In the genomic region with DNA sequence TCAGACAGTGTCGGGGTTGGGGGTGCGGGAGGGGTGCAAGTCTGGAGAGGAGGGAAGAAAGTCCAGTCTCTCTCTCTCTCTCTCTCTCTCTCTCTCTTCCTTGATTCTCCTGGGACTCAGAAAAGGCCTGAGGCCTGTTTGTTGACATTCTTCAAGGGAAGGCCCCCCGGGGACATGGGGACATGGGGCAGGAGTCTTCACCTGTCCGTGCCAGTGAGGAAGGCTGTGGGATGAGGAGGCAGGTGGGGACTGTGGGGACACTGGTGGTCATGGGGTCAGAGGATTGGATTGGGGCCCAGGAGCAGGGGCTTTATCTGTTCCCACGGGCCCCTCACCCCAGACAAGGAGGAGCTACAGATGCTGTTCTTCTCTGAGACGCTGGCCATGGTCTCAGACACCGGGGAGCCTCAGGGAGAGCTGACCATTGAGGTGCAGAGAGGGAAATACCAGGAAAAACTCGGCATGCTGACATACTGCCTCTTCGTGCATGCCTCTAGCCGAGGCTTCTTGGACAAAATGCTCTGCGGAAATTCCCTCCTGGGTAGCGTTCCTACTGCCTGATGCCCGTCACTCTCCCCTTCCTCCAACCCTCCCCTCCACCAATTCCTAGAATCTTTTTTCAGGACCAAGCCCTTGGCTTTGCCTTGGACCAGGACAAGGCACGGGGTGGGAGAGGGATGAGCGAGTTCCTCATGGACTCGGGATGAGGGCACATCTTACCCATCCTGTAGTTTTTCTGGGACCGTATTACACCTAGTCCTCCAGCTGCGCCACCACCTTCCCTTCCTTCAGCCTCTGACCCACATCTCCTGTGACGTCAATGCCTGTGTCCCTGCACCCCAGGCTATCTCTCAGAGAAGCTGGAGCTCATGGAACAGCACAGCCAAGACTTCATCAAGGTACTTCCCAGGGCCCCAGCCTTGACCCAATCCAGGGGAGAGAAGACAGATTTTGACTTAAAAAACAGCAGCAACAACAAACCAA, we compare ENCODE assay signal across 1 cellular context.
TF ChIP-seq lines count a peak whose summit lies in the region.

No MANE protein-coding gene starts in this region.

TF ChIP-seq in HepG2, 621 proteins besides CTCF, POLR2A, EP300 and RAD21 (continued from another document):
- TF ChIP-seq FOXK1 (CRISPR knock-in tag; IDR thresholded peaks at IDR 0.05; ENCODE audit: borderline replicate concordance, low read depth), result no peak
- no peak for TF ChIP-seq ELF4 (CRISPR knock-in tag; IDR thresholded peaks at IDR 0.05; ENCODE audit: borderline replicate concordance)
- no peak for TF ChIP-seq CHD4 (IDR thresholded peaks at IDR 0.05; ENCODE audit: borderline replicate concordance, low read length)
- TF ChIP-seq, protein P1, sequence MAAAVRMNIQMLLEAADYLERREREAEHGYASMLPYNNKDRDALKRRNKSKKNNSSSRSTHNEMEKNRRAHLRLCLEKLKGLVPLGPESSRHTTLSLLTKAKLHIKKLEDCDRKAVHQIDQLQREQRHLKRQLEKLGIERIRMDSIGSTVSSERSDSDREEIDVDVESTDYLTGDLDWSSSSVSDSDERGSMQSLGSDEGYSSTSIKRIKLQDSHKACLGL (CRISPR knock-in tag; IDR thresholded peaks at IDR 0.05), result no peak
- TF ChIP-seq, protein P2, sequence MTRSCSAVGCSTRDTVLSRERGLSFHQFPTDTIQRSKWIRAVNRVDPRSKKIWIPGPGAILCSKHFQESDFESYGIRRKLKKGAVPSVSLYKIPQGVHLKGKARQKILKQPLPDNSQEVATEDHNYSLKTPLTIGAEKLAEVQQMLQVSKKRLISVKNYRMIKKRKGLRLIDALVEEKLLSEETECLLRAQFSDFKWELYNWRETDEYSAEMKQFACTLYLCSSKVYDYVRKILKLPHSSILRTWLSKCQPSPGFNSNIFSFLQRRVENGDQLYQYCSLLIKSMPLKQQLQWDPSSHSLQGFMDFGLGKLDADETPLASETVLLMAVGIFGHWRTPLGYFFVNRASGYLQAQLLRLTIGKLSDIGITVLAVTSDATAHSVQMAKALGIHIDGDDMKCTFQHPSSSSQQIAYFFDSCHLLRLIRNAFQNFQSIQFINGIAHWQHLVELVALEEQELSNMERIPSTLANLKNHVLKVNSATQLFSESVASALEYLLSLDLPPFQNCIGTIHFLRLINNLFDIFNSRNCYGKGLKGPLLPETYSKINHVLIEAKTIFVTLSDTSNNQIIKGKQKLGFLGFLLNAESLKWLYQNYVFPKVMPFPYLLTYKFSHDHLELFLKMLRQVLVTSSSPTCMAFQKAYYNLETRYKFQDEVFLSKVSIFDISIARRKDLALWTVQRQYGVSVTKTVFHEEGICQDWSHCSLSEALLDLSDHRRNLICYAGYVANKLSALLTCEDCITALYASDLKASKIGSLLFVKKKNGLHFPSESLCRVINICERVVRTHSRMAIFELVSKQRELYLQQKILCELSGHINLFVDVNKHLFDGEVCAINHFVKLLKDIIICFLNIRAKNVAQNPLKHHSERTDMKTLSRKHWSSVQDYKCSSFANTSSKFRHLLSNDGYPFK (CRISPR knock-in tag; IDR thresholded peaks at IDR 0.05; ENCODE audit: borderline replicate concordance), result no peak
- TF ChIP-seq NFE2 (CRISPR knock-in tag; IDR thresholded peaks at IDR 0.05), result no peak
- no peak for TF ChIP-seq ZSCAN21 (CRISPR knock-in tag; IDR thresholded peaks at IDR 0.05; ENCODE audit: borderline replicate concordance)
- 0 out of 2 replicates have a peak, but pooled peaks have one; percentile 1 for TF ChIP-seq KAT2B (IDR thresholded peaks at IDR 0.05; ENCODE audit: borderline replicate concordance, low read depth, low read length)
- TF ChIP-seq ELF1 (CRISPR knock-in tag; IDR thresholded peaks at IDR 0.05), result no peak
- TF ChIP-seq GPBP1L1 (CRISPR knock-in tag; IDR thresholded peaks at IDR 0.05), result no peak
- TF ChIP-seq SMAD9 (CRISPR knock-in tag; IDR thresholded peaks at IDR 0.05), result no peak
- TF ChIP-seq ZNF780A (CRISPR knock-in tag; IDR thresholded peaks at IDR 0.05), result no peak
- no peak for TF ChIP-seq MXD3 (CRISPR knock-in tag; IDR thresholded peaks at IDR 0.05)
- TF ChIP-seq ZNF83 (CRISPR knock-in tag; IDR thresholded peaks at IDR 0.05; ENCODE audit: borderline replicate concordance), result no peak
- no peak for TF ChIP-seq SMAD1 (CRISPR knock-in tag; IDR thresholded peaks at IDR 0.05; ENCODE audit: borderline replicate concordance, low read depth)
- no peak for TF ChIP-seq ZSCAN5A (CRISPR knock-in tag; IDR thresholded peaks at IDR 0.05; ENCODE audit: borderline replicate concordance)
- no peak for TF ChIP-seq POGZ (CRISPR knock-in tag; IDR thresholded peaks at IDR 0.05)
- no peak for TF ChIP-seq ZNF792 (CRISPR knock-in tag; IDR thresholded peaks at IDR 0.05)
- no peak for TF ChIP-seq NFE2L2 (IDR thresholded peaks at IDR 0.05; ENCODE audit: low read length)
- no peak for TF ChIP-seq HES4 (CRISPR knock-in tag; IDR thresholded peaks at IDR 0.05; ENCODE audit: borderline replicate concordance)
- no peak for TF ChIP-seq SAP130 (CRISPR knock-in tag; IDR thresholded peaks at IDR 0.05; ENCODE audit: low read depth)
- TF ChIP-seq, protein P3, sequence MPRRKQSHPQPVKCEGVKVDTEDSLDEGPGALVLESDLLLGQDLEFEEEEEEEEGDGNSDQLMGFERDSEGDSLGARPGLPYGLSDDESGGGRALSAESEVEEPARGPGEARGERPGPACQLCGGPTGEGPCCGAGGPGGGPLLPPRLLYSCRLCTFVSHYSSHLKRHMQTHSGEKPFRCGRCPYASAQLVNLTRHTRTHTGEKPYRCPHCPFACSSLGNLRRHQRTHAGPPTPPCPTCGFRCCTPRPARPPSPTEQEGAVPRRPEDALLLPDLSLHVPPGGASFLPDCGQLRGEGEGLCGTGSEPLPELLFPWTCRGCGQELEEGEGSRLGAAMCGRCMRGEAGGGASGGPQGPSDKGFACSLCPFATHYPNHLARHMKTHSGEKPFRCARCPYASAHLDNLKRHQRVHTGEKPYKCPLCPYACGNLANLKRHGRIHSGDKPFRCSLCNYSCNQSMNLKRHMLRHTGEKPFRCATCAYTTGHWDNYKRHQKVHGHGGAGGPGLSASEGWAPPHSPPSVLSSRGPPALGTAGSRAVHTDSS (CRISPR knock-in tag; conservative IDR thresholded peaks at IDR 0.05), result no peak
- no peak for TF ChIP-seq ZNF572 (CRISPR knock-in tag; IDR thresholded peaks at IDR 0.05)
- TF ChIP-seq CCAR2 (optimal IDR thresholded peaks at IDR 0.05; ENCODE audit: low read depth, low read length), result no peak
- no peak for TF ChIP-seq PHB2 (IDR thresholded peaks at IDR 0.05; ENCODE audit: partially characterized antibody)
- TF ChIP-seq ZNF615 (CRISPR knock-in tag; IDR thresholded peaks at IDR 0.05; ENCODE audit: borderline replicate concordance), result no peak
- TF ChIP-seq, protein P4, sequence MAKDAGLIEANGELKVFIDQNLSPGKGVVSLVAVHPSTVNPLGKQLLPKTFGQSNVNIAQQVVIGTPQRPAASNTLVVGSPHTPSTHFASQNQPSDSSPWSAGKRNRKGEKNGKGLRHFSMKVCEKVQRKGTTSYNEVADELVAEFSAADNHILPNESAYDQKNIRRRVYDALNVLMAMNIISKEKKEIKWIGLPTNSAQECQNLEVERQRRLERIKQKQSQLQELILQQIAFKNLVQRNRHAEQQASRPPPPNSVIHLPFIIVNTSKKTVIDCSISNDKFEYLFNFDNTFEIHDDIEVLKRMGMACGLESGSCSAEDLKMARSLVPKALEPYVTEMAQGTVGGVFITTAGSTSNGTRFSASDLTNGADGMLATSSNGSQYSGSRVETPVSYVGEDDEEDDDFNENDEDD (CRISPR knock-in tag; IDR thresholded peaks at IDR 0.05; ENCODE audit: borderline replicate concordance), result peak; percentile 24; the same call in 1 of the 2 replicates
- TF ChIP-seq MAFK (conservative IDR thresholded peaks at IDR 0.05 in 1 of 2, IDR thresholded peaks at IDR 0.05 in 1 of 2; ENCODE audit: low read length in 2 of 2), result no peak
- TF ChIP-seq ZMAT3 (CRISPR knock-in tag; conservative IDR thresholded peaks at IDR 0.05), result 0 out of 2 replicates have a peak, but pooled peaks have one; percentile 48
- TF ChIP-seq PITX1 (CRISPR knock-in tag; IDR thresholded peaks at IDR 0.05), result no peak
- TF ChIP-seq, protein P5, sequence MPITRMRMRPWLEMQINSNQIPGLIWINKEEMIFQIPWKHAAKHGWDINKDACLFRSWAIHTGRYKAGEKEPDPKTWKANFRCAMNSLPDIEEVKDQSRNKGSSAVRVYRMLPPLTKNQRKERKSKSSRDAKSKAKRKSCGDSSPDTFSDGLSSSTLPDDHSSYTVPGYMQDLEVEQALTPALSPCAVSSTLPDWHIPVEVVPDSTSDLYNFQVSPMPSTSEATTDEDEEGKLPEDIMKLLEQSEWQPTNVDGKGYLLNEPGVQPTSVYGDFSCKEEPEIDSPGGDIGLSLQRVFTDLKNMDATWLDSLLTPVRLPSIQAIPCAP (CRISPR knock-in tag; IDR thresholded peaks at IDR 0.05; ENCODE audit: low read depth), result no peak
- TF ChIP-seq ZNF512B (CRISPR knock-in tag; IDR thresholded peaks at IDR 0.05; ENCODE audit: borderline replicate concordance), result no peak
- TF ChIP-seq PHF5A (CRISPR knock-in tag; IDR thresholded peaks at IDR 0.05; ENCODE audit: low read depth, unreplicated experiment), result no peak
- TF ChIP-seq TOPORS (CRISPR knock-in tag; IDR thresholded peaks at IDR 0.05), result no peak
- no peak for TF ChIP-seq ADNP (CRISPR knock-in tag; IDR thresholded peaks at IDR 0.05)
- TF ChIP-seq, protein P6, sequence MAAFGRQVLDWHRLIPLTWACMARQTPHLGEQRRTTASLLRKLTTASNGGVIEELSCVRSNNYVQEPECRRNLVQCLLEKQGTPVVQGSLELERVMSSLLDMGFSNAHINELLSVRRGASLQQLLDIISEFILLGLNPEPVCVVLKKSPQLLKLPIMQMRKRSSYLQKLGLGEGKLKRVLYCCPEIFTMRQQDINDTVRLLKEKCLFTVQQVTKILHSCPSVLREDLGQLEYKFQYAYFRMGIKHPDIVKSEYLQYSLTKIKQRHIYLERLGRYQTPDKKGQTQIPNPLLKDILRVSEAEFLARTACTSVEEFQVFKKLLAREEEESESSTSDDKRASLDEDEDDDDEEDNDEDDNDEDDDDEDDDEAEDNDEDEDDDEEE (CRISPR knock-in tag; IDR thresholded peaks at IDR 0.05), result no peak
